In the genomic region with DNA sequence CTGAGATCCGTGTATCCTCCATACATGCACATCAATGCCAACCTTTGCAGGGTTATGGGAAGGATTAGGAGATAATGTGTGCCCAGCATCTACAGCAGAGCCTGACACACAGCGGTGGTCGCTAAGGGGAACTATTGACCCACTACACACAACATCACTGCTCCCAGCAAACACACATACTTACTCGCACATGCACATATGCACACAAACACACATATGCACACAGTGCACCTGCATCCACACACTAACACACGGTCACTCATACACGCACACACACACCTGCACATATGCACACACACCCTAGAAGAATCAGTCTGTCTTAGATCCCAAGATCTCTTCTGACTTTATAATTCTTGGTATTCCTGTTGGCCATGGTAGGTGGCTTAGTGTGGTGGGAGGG, we compare ENCODE assay signal across 24 cellular contexts.
"Had no signal": no experiment of that assay in that cellular context is flagged by ENCODE, and none has a peak within 500 bp of the region (broad histone marks: within the 10 kb centered on the region; RNA-seq: fewer than 3 reads in every experiment).

No MANE protein-coding gene starts in this region.

- H3K4me1 ChIP-seq: SJCRH30 had no signal

- FAIRE-seq: K562 had no signal

- H3K9me3 Mint-ChIP-seq: activated CD4-positive, alpha-beta T cell treated with anti-CD3 and anti-CD28 coated beads, Interleukin-2, amount 10 ng/mL, durations not matched to agents 24 days and 14 days; activated naive CD4-positive, alpha-beta T cell treated with anti-CD3 and anti-CD28 coated beads, Interleukin-2, amount 10 ng/mL, durations not matched to agents 7 days and 5 days; activated naive CD8-positive, alpha-beta T cell treated with anti-CD3 and anti-CD28 coated beads for 36 hours; T-helper 2 cell treated with Interferon-gamma antibody and Interleukin-4, amounts not matched to agents 5 μg/mL and 100 μg/mL, for 36 hours; WTC11 had no signal

- H3K27ac Mint-ChIP-seq: activated CD4-positive, alpha-beta T cell treated with anti-CD3 and anti-CD28 coated beads, Interleukin-2, amount 10 ng/mL, durations not matched to agents 24 days and 14 days; activated naive CD4-positive, alpha-beta T cell treated with anti-CD3 and anti-CD28 coated beads, Interleukin-2, amount 10 ng/mL, durations not matched to agents 7 days and 5 days; activated naive CD8-positive, alpha-beta T cell treated with anti-CD3 and anti-CD28 coated beads for 36 hours; T-helper 2 cell treated with Interferon-gamma antibody and Interleukin-4, amounts not matched to agents 5 μg/mL and 100 μg/mL, for 36 hours; WTC11 had no signal

- H3K4me3 ChIP-seq: K562, Peyer's patch, SJCRH30 had no signal

- H3K27me3 ChIP-seq: Peyer's patch, SJCRH30 had no signal

- H3K27ac ChIP-seq: brain microvascular endothelial cell, Peyer's patch, RWPE1, SJCRH30 had no signal

- H3K9ac ChIP-seq: SK-N-SH had no signal

- H3K4me2 ChIP-seq: SK-N-SH had no signal

- H3K36me3 Mint-ChIP-seq: activated naive CD4-positive, alpha-beta T cell treated with anti-CD3 and anti-CD28 coated beads, Interleukin-2, amount 10 ng/mL, durations not matched to agents 7 days and 5 days; activated naive CD8-positive, alpha-beta T cell treated with anti-CD3 and anti-CD28 coated beads for 36 hours; WTC11 had no signal

- H3K4me3 Mint-ChIP-seq: activated CD4-positive, alpha-beta T cell treated with anti-CD3 and anti-CD28 coated beads, Interleukin-2, amount 10 ng/mL, durations not matched to agents 24 days and 14 days; activated naive CD4-positive, alpha-beta T cell treated with anti-CD3 and anti-CD28 coated beads, Interleukin-2, amount 10 ng/mL, durations not matched to agents 7 days and 5 days; activated naive CD8-positive, alpha-beta T cell treated with anti-CD3 and anti-CD28 coated beads for 36 hours; T-helper 2 cell treated with Interferon-gamma antibody and Interleukin-4, amounts not matched to agents 5 μg/mL and 100 μg/mL, for 36 hours; WTC11 had no signal

- H3K9me3 ChIP-seq: Peyer's patch, SJCRH30, SK-N-SH had no signal

- H3K27me3 Mint-ChIP-seq: activated naive CD8-positive, alpha-beta T cell treated with anti-CD3 and anti-CD28 coated beads for 36 hours had no signal

- DNase-seq: activated CD4-positive, alpha-beta T cell treated with anti-CD3 and anti-CD28 coated beads, Interleukin-2, amount 10 ng/mL, durations not matched to agents 24 days and 14 days; activated CD4-positive, alpha-beta T cell treated with anti-CD3 and anti-CD28 coated beads, Interleukin-2, amount 50 U/mL, for 48 hours; activated CD4-positive, CD25-positive, alpha-beta regulatory T cell treated with anti-CD3 and anti-CD28 coated beads, Interleukin-2, amount 50 U/mL, for 72 hours; activated gamma-delta T cell treated with Interleukin-2 at 50 U/mL for 16 hours; activated naive CD4-positive, alpha-beta T cell treated with anti-CD3 and anti-CD28 coated beads, Interleukin-2, amount 10 ng/mL, durations not matched to agents 7 days and 5 days; activated naive CD8-positive, alpha-beta T cell treated with anti-CD3 and anti-CD28 coated beads for 36 hours; activated T-cell treated with anti-CD3 and anti-CD28 coated beads for 4 hours; brain microvascular endothelial cell; Karpas-422; MM.1S; NCI-H1105 treated with DMSO at 0.1 percent for 48 hours; NCI-H1436 treated with DMSO at 0.1 percent for 48 hours; NCI-H187 treated with DMSO at 0.1 percent for 48 hours; NCI-H2081 treated with DMSO at 0.1 percent for 48 hours; NCI-H446; Peyer's patch; Right ventricle myocardium superior; SJCRH30; SK-N-SH; T-helper 1 cell had no signal

- ATAC-seq: K562, WTC11 had no signal

- H3K36me3 ChIP-seq: brain microvascular endothelial cell, Peyer's patch, SJCRH30 had no signal
